Comparison of ENCODE assay signal across 2 cellular contexts in genomic region chr9:94140791-94141790, GRCh38.
TF ChIP-seq lines count a peak whose summit lies in the region.

No MANE protein-coding gene starts in this region.

TF ChIP-seq in GM23338, 12 proteins besides CTCF, POLR2A, EP300 and RAD21:
- TF ChIP-seq STAT1 (IDR thresholded peaks at IDR 0.05; ENCODE audit: unreplicated experiment) (no peak), POLR2AphosphoS5 (IDR thresholded peaks at IDR 0.05; ENCODE audit: low read depth) (no peak), JUNB (IDR thresholded peaks at IDR 0.05; ENCODE audit: unreplicated experiment) (no peak), ZNF114 (CRISPR knock-in tag; IDR thresholded peaks at IDR 0.05) (no peak), EZH2 (IDR thresholded peaks at IDR 0.05; ENCODE audit: low read depth, unreplicated experiment) (no peak)
TF ChIP-seq in GM23338: peak in this region for 0.

TF ChIP-seq in K562, 482 proteins besides CTCF, POLR2A, EP300 and RAD21:
- TF ChIP-seq CBX1 (IDR thresholded peaks at IDR 0.05; ENCODE audit: low read depth) (no peak), JUNB (CRISPR knock-in tag; conservative IDR thresholded peaks at IDR 0.05) (no peak)
